Comparison of ENCODE assay signal across 8 cellular contexts in the genomic region with DNA sequence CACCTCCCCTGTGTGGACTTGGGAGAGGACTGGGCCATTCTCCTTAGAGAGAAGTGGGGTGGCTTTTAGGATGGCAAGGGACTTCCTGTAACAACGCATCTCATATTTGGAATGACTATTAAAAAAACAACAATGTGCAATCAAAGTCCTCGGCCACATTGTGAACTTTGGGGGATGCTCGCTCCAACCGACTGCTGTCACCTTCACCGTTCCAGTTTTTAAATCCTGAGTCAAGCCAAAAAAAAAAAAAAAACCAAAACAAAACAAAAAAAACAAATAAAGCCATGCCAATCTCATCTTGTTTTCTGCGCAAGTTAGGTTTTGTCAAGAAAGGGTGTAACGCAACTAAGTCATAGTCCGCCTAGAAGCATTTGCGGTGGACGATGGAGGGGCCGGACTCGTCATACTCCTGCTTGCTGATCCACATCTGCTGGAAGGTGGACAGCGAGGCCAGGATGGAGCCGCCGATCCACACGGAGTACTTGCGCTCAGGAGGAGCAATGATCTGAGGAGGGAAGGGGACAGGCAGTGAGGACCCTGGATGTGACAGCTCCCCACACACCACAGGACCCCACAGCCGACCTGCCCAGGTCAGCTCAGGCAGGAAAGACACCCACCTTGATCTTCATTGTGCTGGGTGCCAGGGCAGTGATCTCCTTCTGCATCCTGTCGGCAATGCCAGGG. TPM values are rescaled to one million over a fixed set of nuclear protein-coding genes. Genes with fewer than 3 reads are reported as not detected.
A peak's percentile ranks its signal among the peaks of the same experiment; 100 is the strongest.
DNase-seq lines count a peak whose midpoint lies in the region; ATAC-seq and TF ChIP-seq lines count a peak whose summit lies in the region.
"Not testable (repeated sequence)": the region's sequence is repeated elsewhere in the genome, so short reads cannot be mapped to it uniquely, and the experiment has no call there.

No MANE protein-coding gene starts in this region.

- H3K27ac Mint-ChIP-seq in activated CD4-positive, alpha-beta memory T cell treated with anti-CD3 and anti-CD28 coated beads for 36 hours: peak overlapping the region; percentile 94

- not testable (repeated sequence) for TF ChIP-seq EP300 in upper lobe of left lung (IDR thresholded peaks at IDR 0.05)

- TF ChIP-seq POLR2A in upper lobe of left lung (IDR thresholded peaks at IDR 0.05): peak in 1 of 4 donors; percentile 25

- peaks cover 33% of the 10 kb centered on the region for H3K4me1 Mint-ChIP-seq in activated CD4-positive, alpha-beta memory T cell treated with anti-CD3 and anti-CD28 coated beads for 36 hours (ENCODE audit: low read depth)

- CTCF ChIA-PET in activated CD4-positive, alpha-beta memory T cell treated with anti-CD3 and anti-CD28 coated beads for 36 hours (lab: Charles Lee): interaction anchor here (0.6 kb wide), 1 partner anchor 38 kb away, joined by 3 read pairs; no protein-coding TSS in a partner anchor

- peaks cover 53% of the 10 kb centered on the region for H3K36me3 Mint-ChIP-seq in activated CD4-positive, alpha-beta memory T cell treated with anti-CD3 and anti-CD28 coated beads for 36 hours

- H3K4me3 ChIP-seq in MG63 (peak overlapping the region; percentile 87), brain microvascular endothelial cell (ENCODE audit: low read depth, low read length) (peak overlapping the region; percentile 97), fibroblast of the aortic adventitia (ENCODE audit: low read depth, low read length) (peak overlapping the region; percentile 92), lower lobe of right lung (peak overlapping the region; percentile 96), psoas muscle (peak overlapping the region; percentile 94), upper lobe of left lung (peak overlapping the region; percentile 77 to 100 (median 90))

- H3K9me3 ChIP-seq in ES-I3 (ENCODE audit: control insufficient read depth, insufficient read depth, low read length); MG63; lower lobe of right lung; psoas muscle; upper lobe of left lung: not testable (repeated sequence)

- not testable (repeated sequence) for DNase-seq in MG63, brain microvascular endothelial cell, lower lobe of right lung, psoas muscle, upper lobe of left lung
- DNase-seq in activated CD4-positive, alpha-beta memory T cell treated with anti-CD3 and anti-CD28 coated beads for 36 hours: peak; percentile 35
- DNase-seq in fibroblast of the aortic adventitia (ENCODE audit: low read depth): peak; percentile 39

- WGBS in psoas muscle, 3 donors: 17 to 24% (median 20%) methylated on average over 19 of the region's 19 CpGs
- 38 to 48% methylated on average over 15 to 18 of the region's 19 CpGs for WGBS in upper lobe of left lung, 2 donors

- intact Hi-C loops in activated CD4-positive, alpha-beta memory T cell treated with anti-CD3 and anti-CD28 coated beads for 36 hours (cut with micrococcal nuclease); lower lobe of right lung (cut with DNase I); psoas muscle (cut with DNase I): not testable (repeated sequence)

- not testable (repeated sequence) for H3K9me3 Mint-ChIP-seq in activated CD4-positive, alpha-beta memory T cell treated with anti-CD3 and anti-CD28 coated beads for 36 hours

- not testable (repeated sequence) for H3K4me1 ChIP-seq in ES-I3 (ENCODE audit: insufficient read depth, low read length)
- H3K4me1 ChIP-seq in lower lobe of right lung (peaks cover 48% of the 10 kb centered on the region), psoas muscle (peaks cover 19% of the 10 kb centered on the region), upper lobe of left lung (peaks cover 28 to 54% (median 38%) of the 10 kb centered on the region in 4 donors)

- peak overlapping the region; percentile 97 for H3K4me3 Mint-ChIP-seq in activated CD4-positive, alpha-beta memory T cell treated with anti-CD3 and anti-CD28 coated beads for 36 hours

- not testable (repeated sequence) for H3K27ac ChIP-seq in brain microvascular endothelial cell
- peak overlapping the region; percentile 100 for H3K27ac ChIP-seq in lower lobe of right lung
- H3K27ac ChIP-seq in psoas muscle: peak overlapping the region; percentile 99
- peak overlapping the region; percentile 99 to 100 (median 100) for H3K27ac ChIP-seq in upper lobe of left lung

- peak overlapping the region; percentile 69; the same call in 1 of the 2 replicates for H3K9ac ChIP-seq in ES-I3 (ENCODE audit: low read depth, low read length)

- H3K36me3 ChIP-seq in ES-I3 (ENCODE audit: insufficient read depth, low read length): peaks cover 23% of the 10 kb centered on the region
- peaks cover 57% of the 10 kb centered on the region for H3K36me3 ChIP-seq in MG63
- H3K36me3 ChIP-seq in brain microvascular endothelial cell (replicated peaks): peaks cover 61% of the 10 kb centered on the region
- H3K36me3 ChIP-seq in lower lobe of right lung: peaks cover 44% of the 10 kb centered on the region
- H3K36me3 ChIP-seq in psoas muscle (ENCODE audit: insufficient read depth in 1 of 2, low read depth in 1 of 2): peaks cover 8 to 41% of the 10 kb centered on the region in 2 donors
- peaks cover 31 to 64% (median 48%) of the 10 kb centered on the region in 4 donors for H3K36me3 ChIP-seq in upper lobe of left lung

- H3K27me3 ChIP-seq in MG63; brain microvascular endothelial cell (replicated peaks); lower lobe of right lung (ENCODE audit: low read depth); psoas muscle (ENCODE audit: insufficient read depth in 3 of 3, low read length in 2 of 3); upper lobe of left lung: not testable (repeated sequence)

- ATAC-seq in lower lobe of right lung; psoas muscle; upper lobe of left lung (ENCODE audit: low FRiP score in 2 of 2): not testable (repeated sequence)

- not testable (repeated sequence) for TF ChIP-seq CTCF in brain microvascular endothelial cell (IDR thresholded peaks at IDR 0.05; ENCODE audit: low read depth, low read length, missing control alignments); fibroblast of the aortic adventitia (IDR thresholded peaks at IDR 0.05; ENCODE audit: insufficient read depth, low read length); lower lobe of right lung (IDR thresholded peaks at IDR 0.05); psoas muscle (IDR thresholded peaks at IDR 0.05); upper lobe of left lung (IDR thresholded peaks at IDR 0.05)

- H3K27me3 Mint-ChIP-seq in activated CD4-positive, alpha-beta memory T cell treated with anti-CD3 and anti-CD28 coated beads for 36 hours: peaks cover 11% of the 10 kb centered on the region

- POLR2A ChIA-PET in activated CD4-positive, alpha-beta memory T cell treated with anti-CD3 and anti-CD28 coated beads for 36 hours (lab: Charles Lee): interaction anchor here (1.0 kb wide), 1 partner anchor 132 kb away, joined by 3 read pairs; no protein-coding TSS in a partner anchor

- in situ Hi-C loops in brain microvascular endothelial cell (cut with HindIII; ENCODE audit: low pct_ligation_motif_present, low sequenced_read_pairs): not testable (repeated sequence)

RNA-seq across cellular contexts. Expression of a gene that starts 2.9 kb away (rescaled TPM):
- 1,106 and 1,129 TPM in 2 replicates for total RNA-seq in MG63 (2014; rRNA removed; shearing (Covaris generic); ENCODE audit: low replicate concordance)
- 1,000 to 10,000 TPM; 9,547 to 9,912 TPM for total RNA-seq in activated CD4-positive, alpha-beta memory T cell treated with anti-CD3 and anti-CD28 coated beads for 36 hours
- 3,820 and 8,760 TPM in 2 replicates for total RNA-seq in fibroblast of the aortic adventitia (ENCODE audit: low replicate concordance)
- 3,617 TPM for total RNA-seq in lower lobe of right lung
- total RNA-seq in psoas muscle: 100 to 1,000 TPM; 351 to 761 (median 602) TPM
- polyA plus RNA-seq in psoas muscle: 1,000 to 10,000 TPM in 1 of 3 donors, 100 to 1,000 TPM in 2; 223 to 1,482 (median 332) TPM
- 1,000 to 10,000 TPM; 1,290 to 6,239 (median 4,085) TPM for total RNA-seq in upper lobe of left lung

RNA-seq across cellular contexts. Expression of a gene that starts 13.9 kb away (rescaled TPM):
- 0.79 and 2.7 TPM in 2 replicates for total RNA-seq in MG63 (2014; rRNA removed; shearing (Covaris generic); ENCODE audit: low replicate concordance)
- total RNA-seq in activated CD4-positive, alpha-beta memory T cell treated with anti-CD3 and anti-CD28 coated beads for 36 hours: 1 to 10 TPM; 8.1 to 8.2 TPM
- 8.4 and 8.6 TPM in 2 replicates for total RNA-seq in fibroblast of the aortic adventitia (ENCODE audit: low replicate concordance)
- total RNA-seq in lower lobe of right lung: 9.2 TPM
- total RNA-seq in psoas muscle: 1 to 10 TPM; 4.0 to 9.8 (median 7.8) TPM
- 10 to 100 TPM in 1 of 3 donors, 1 to 10 TPM in 2; 1.7 to 10.6 (median 2.1) TPM for polyA plus RNA-seq in psoas muscle
- 10 to 100 TPM in 4 of 6 donors, 1 to 10 TPM in 2; 8.1 to 22.0 (median 11.4) TPM for total RNA-seq in upper lobe of left lung
